Comparison of ENCODE assay signal across 8 cellular contexts in genomic region chr20:62707981-62708521, GRCh38. TPM values are rescaled to one million over a fixed set of nuclear protein-coding genes. Genes with fewer than 3 reads are reported as not detected.
DNase-seq lines count a peak whose midpoint lies in the region; ATAC-seq and TF ChIP-seq lines count a peak whose summit lies in the region.

No MANE protein-coding gene starts in this region.

- no peak overlapping the region for H3K4me3 Mint-ChIP-seq in activated CD8-positive, alpha-beta memory T cell treated with anti-CD3 and anti-CD28 coated beads, Interleukin-2, amount 10 ng/mL, durations not matched to agents 7 days and 5 days

- ATAC-seq in activated CD8-positive, alpha-beta memory T cell treated with anti-CD3 and anti-CD28 coated beads, Interleukin-2, amount 10 ng/mL, durations not matched to agents 7 days and 5 days: peak; percentile 49
- no peak for ATAC-seq in stimulated activated naive CD8-positive, alpha-beta T cell treated with anti-CD3 and anti-CD28 coated beads, Interleukin-15, Interleukin-2, amounts not matched to agents 100 U/mL and 50 U/mL, for 24 hours

- H3K4me3 ChIP-seq in OCI-LY3 (ENCODE audit: low read length) (no peak overlapping the region), epithelial cell of esophagus (ENCODE audit: low read length) (no peak overlapping the region)

- CTCF ChIA-PET in activated CD8-positive, alpha-beta memory T cell treated with anti-CD3 and anti-CD28 coated beads, Interleukin-2, amount 10 ng/mL, durations not matched to agents 7 days and 5 days (lab: Charles Lee): interaction anchor here (0.9 to 1.0 kb wide), 2 partner anchors 26 to 32 kb away, joined by 3 read pairs; no protein-coding TSS in a partner anchor

- TF ChIP-seq CTCF in OCI-LY3 (IDR thresholded peaks at IDR 0.05; ENCODE audit: low read depth, low read length) (0 out of 2 replicates have a peak, but pooled peaks have one; percentile 4), epithelial cell of esophagus (IDR thresholded peaks at IDR 0.05; ENCODE audit: insufficient read depth, low read depth, low read length, missing control alignments) (peak; percentile 46)

- H3K27me3 ChIP-seq in OCI-LY3 (ENCODE audit: low read depth, low read length): peaks cover 10% of the 10 kb centered on the region; the same call in 1 of the 2 replicates

- no peak overlapping the region for H3K9ac ChIP-seq in OCI-LY3 (ENCODE audit: low read length)

- H3K36me3 Mint-ChIP-seq in activated CD8-positive, alpha-beta memory T cell treated with anti-CD3 and anti-CD28 coated beads, Interleukin-2, amount 10 ng/mL, durations not matched to agents 7 days and 5 days: no peaks in the 10 kb centered on the region

- peaks cover 5% of the 10 kb centered on the region for H3K4me1 Mint-ChIP-seq in activated CD8-positive, alpha-beta memory T cell treated with anti-CD3 and anti-CD28 coated beads, Interleukin-2, amount 10 ng/mL, durations not matched to agents 7 days and 5 days

- H2AFZ ChIP-seq in OCI-LY3 (ENCODE audit: low read depth, low read length): no peak overlapping the region

- no peak overlapping the region for H3K27ac Mint-ChIP-seq in activated CD8-positive, alpha-beta memory T cell treated with anti-CD3 and anti-CD28 coated beads, Interleukin-2, amount 10 ng/mL, durations not matched to agents 7 days and 5 days

- H3K4me2 ChIP-seq in OCI-LY3 (ENCODE audit: low read length): no peak overlapping the region

- no peak for DNase-seq in activated CD8-positive, alpha-beta memory T cell treated with anti-CD3 and anti-CD28 coated beads, Interleukin-2, amount 10 ng/mL, durations not matched to agents 7 days and 5 days
- no peak for DNase-seq in activated CD8-positive, alpha-beta memory T cell treated with anti-CD3 and anti-CD28 coated beads, Interleukin-2, amount 50 U/mL, for 4 hours
- DNase-seq in epithelial cell of esophagus (ENCODE audit: low read depth) (peak; percentile 11), AG08396 (ENCODE audit: low spot score) (no peak), SKM-1 treated with dmso at 0.1 percent for 144 hours (lab: John Stamatoyannopoulos, UW; ENCODE audit: unreplicated experiment) (no peak)
- peak; percentile 42 for DNase-seq in stimulated activated naive CD8-positive, alpha-beta T cell treated with anti-CD3 and anti-CD28 coated beads, Interleukin-15, Interleukin-2, amounts not matched to agents 100 U/mL and 50 U/mL, for 24 hours
- no peak for DNase-seq in effector CD4-positive, alpha-beta T cell

- no peaks in the 10 kb centered on the region for H3K79me2 ChIP-seq in OCI-LY3 (ENCODE audit: low read length)

- H3K9me3 Mint-ChIP-seq in activated CD8-positive, alpha-beta memory T cell treated with anti-CD3 and anti-CD28 coated beads, Interleukin-2, amount 10 ng/mL, durations not matched to agents 7 days and 5 days (ENCODE audit: low read depth): no peaks in the 10 kb centered on the region

- no peaks in the 10 kb centered on the region for H4K20me1 ChIP-seq in OCI-LY3 (ENCODE audit: insufficient read depth, low read length)

- no peaks in the 10 kb centered on the region for H3K9me3 ChIP-seq in OCI-LY3 (ENCODE audit: insufficient read depth, low read length)

- H3K27ac ChIP-seq in OCI-LY3 (ENCODE audit: low read length): no peak overlapping the region

- no peaks in the 10 kb centered on the region for H3K4me1 ChIP-seq in OCI-LY3 (ENCODE audit: low read length)

- H3K36me3 ChIP-seq in OCI-LY3 (replicated peaks; ENCODE audit: low read depth, low read length): no peaks in the 10 kb centered on the region

- peaks cover 51% of the 10 kb centered on the region for H3K27me3 Mint-ChIP-seq in activated CD8-positive, alpha-beta memory T cell treated with anti-CD3 and anti-CD28 coated beads, Interleukin-2, amount 10 ng/mL, durations not matched to agents 7 days and 5 days

RNA-seq across cellular contexts. Expression of gene NTSR1, which starts 0.6 kb away (rescaled TPM):
- not detected for total RNA-seq in activated CD8-positive, alpha-beta memory T cell treated with anti-CD3 and anti-CD28 coated beads, Interleukin-2, amount 10 ng/mL, durations not matched to agents 7 days and 5 days

Comparison
In these comparisons a context has a peak if more than half of its experiments do, and no peak if none do; other contexts are left out.
1. DNase-seq: peak in epithelial cell of esophagus (single experiment) and stimulated activated naive CD8-positive, alpha-beta T cell treated with anti-CD3 and anti-CD28 coated beads, Interleukin-15, Interleukin-2, amounts not matched to agents 100 U/mL and 50 U/mL, for 24 hours (single experiment); none in activated CD8-positive, alpha-beta memory T cell treated with anti-CD3 and anti-CD28 coated beads, Interleukin-2, amount 10 ng/mL, durations not matched to agents 7 days and 5 days (single experiment), activated CD8-positive, alpha-beta memory T cell treated with anti-CD3 and anti-CD28 coated beads, Interleukin-2, amount 50 U/mL, for 4 hours (single experiment), effector CD4-positive, alpha-beta T cell (single experiment), AG08396 (single experiment) and SKM-1 treated with dmso at 0.1 percent for 144 hours (single experiment).